Comparison of ENCODE assay signal across 8 cellular contexts in genomic region chr2:208040199-208041171, GRCh38. TPM values are rescaled to one million over a fixed set of nuclear protein-coding genes. Genes with fewer than 3 reads are reported as not detected.
DNase-seq lines count a peak whose midpoint lies in the region; ATAC-seq and TF ChIP-seq lines count a peak whose summit lies in the region.

No MANE protein-coding gene starts in this region.

- no peaks in the 10 kb centered on the region for H3K4me1 ChIP-seq in lung (ENCODE audit: control insufficient read depth in 2 of 2, insufficient read depth in 2 of 2, low read length in 2 of 2)

- intact Hi-C loops in dorsolateral prefrontal cortex (cut with DNase I): loop anchor here (2.0 to 10.0 kb wide), 2 partner anchors 294 to 296 kb away; no protein-coding TSS in a partner anchor

- in situ Hi-C loops in ACHN (cut with HindIII; ENCODE audit: low pct_ligation_motif_present, low pct_unique_long_range_greater_than_20kb, low sequenced_read_pairs): no loop called here

- H3K36me3 ChIP-seq in lung (ENCODE audit: control insufficient read depth in 2 of 2, insufficient read depth in 2 of 2, low read length in 2 of 2): no peaks in the 10 kb centered on the region

- WGBS in lung, 2 donors: 42 to 44% methylated on average over 8 of the region's 8 CpGs

- TF ChIP-seq CTCF in dorsolateral prefrontal cortex (IDR thresholded peaks at IDR 0.05 in 54 of 56, conservative IDR thresholded peaks at IDR 0.05 in 2 of 56; ENCODE audit: low read depth in 1 of 56, partially characterized antibody in 56 of 56) (peak; percentile 28 to 73 (median 62)), lung (IDR thresholded peaks at IDR 0.05; ENCODE audit: control extremely low read depth, extremely low read depth) (peak; percentile 73)

- H3K27ac ChIP-seq in dorsolateral prefrontal cortex (peak overlapping the region in 1 of 59 donors; percentile 15), lung (ENCODE audit: low read depth in 1 of 2, low read length in 1 of 2) (no peak overlapping the region)

- H3K4me3 ChIP-seq in dorsolateral prefrontal cortex (peak overlapping the region in 15 of 59 donors; percentile 3 to 45 (median 25)), lung (no peak overlapping the region)

- ATAC-seq in GM18508 (IDR thresholded peaks at IDR 0.05; ENCODE audit: insufficient read depth, unreplicated experiment) (peak; percentile 87), HG02943 (IDR thresholded peaks at IDR 0.05; ENCODE audit: low read depth, unreplicated experiment) (peak; percentile 74), lung (ENCODE audit: insufficient read depth, low FRiP score) (peak; percentile 76)

- DNase-seq in ACHN (peak; percentile 84), NCI-H446 treated with DMSO at 0.1 percent for 48 hours (lab: John Stamatoyannopoulos, UW) (peak; percentile 11), dorsolateral prefrontal cortex (peak in 8 of 10 donors; percentile 9 to 73 (median 55)), lung (ENCODE audit: low spot score) (peak; percentile 73)
- peak; percentile 58 for DNase-seq in activated CD4-positive, alpha-beta T cell treated with anti-CD3 and anti-CD28 coated beads, Interleukin-2, amount 50 U/mL, for 1 hour
- DNase-seq in stimulated activated CD8-positive, alpha-beta memory T cell treated with anti-CD3 and anti-CD28 coated beads, Interleukin-15, amount 100 ng/mL, for 24 hours (ENCODE audit: low read depth): peak; percentile 45

- H3K9me3 ChIP-seq in lung (ENCODE audit: control insufficient read depth in 2 of 2, insufficient read depth in 1 of 2, low read length in 1 of 2): no peaks in the 10 kb centered on the region

- H3K27me3 ChIP-seq in dorsolateral prefrontal cortex: no peaks in the 10 kb centered on the region
- no peaks in the 10 kb centered on the region for H3K27me3 ChIP-seq in lung (ENCODE audit: control insufficient read depth, insufficient read depth)

RNA-seq across cellular contexts. Expression of gene PLEKHM3, which starts 15.2 kb away (rescaled TPM):
- total RNA-seq in dorsolateral prefrontal cortex: 10 to 100 TPM; 42.7 to 92.0 (median 63.2) TPM
- total RNA-seq in lung: 10 to 100 TPM; 16.3 to 32.9 TPM
- polyA plus RNA-seq in lung: 1 to 10 TPM; 5.6 to 8.4 TPM

Comparison
In these comparisons a context has a peak if more than half of its experiments do, and no peak if none do; other contexts are left out.
1. DNase-seq: peak in every context shown above with its lines; median percentile 84 in ACHN; 73 in lung; 58 in activated CD4-positive, alpha-beta T cell treated with anti-CD3 and anti-CD28 coated beads, Interleukin-2, amount 50 U/mL, for 1 hour; 55 in dorsolateral prefrontal cortex; 45 in stimulated activated CD8-positive, alpha-beta memory T cell treated with anti-CD3 and anti-CD28 coated beads, Interleukin-15, amount 100 ng/mL, for 24 hours; 11 in NCI-H446 treated with DMSO at 0.1 percent for 48 hours.